Comparison of ENCODE assay signal across 18 cellular contexts in genomic region chr9:6549106-6549505, GRCh38.
A peak's percentile ranks its signal among the peaks of the same experiment; 100 is the strongest.
DNase-seq lines count a peak whose midpoint lies in the region; ATAC-seq and TF ChIP-seq lines count a peak whose summit lies in the region.
"Had no signal": no experiment of that assay in that cellular context is flagged by ENCODE, and none has a peak within 500 bp of the region (broad histone marks: within the 10 kb centered on the region; RNA-seq: fewer than 3 reads in every experiment).

No MANE protein-coding gene starts in this region.

- CTCF ChIA-PET in CD4-positive, alpha-beta memory T cell (lab: Charles Lee; ENCODE audit: partially characterized antibody), result interaction anchor here (1.0 to 1.3 kb wide), 2 partner anchors 19 kb away, joined by 3 read pairs; no protein-coding TSS in a partner anchor

- H3K27ac ChIP-seq in ectodermal cell (ENCODE audit: insufficient read depth, low read depth, low read length, poor library complexity, severe bottlenecking), result peak overlapping the region; percentile 17
- no peak overlapping the region for H3K27ac ChIP-seq in CD4-positive, alpha-beta memory T cell (ENCODE audit: low read depth, low read length)
- H3K27ac ChIP-seq: cardiac muscle cell, heart right ventricle, Peyer's patch had no signal

- no peaks in the 10 kb centered on the region for H3K36me3 Mint-ChIP-seq in CD4-positive, alpha-beta memory T cell

- no peak for TF ChIP-seq CTCF in BE2C (IDR thresholded peaks at IDR 0.05; ENCODE audit: low read depth, low read length)
- TF ChIP-seq CTCF in foreskin fibroblast (IDR thresholded peaks at IDR 0.05; ENCODE audit: low read depth, low read length), result no peak

- H3K36me3 ChIP-seq in BE2C (no peaks in the 10 kb centered on the region), ectodermal cell (ENCODE audit: control insufficient read depth, insufficient read depth, low read length) (no peaks in the 10 kb centered on the region)
- H3K36me3 ChIP-seq in CD4-positive, alpha-beta memory T cell (ENCODE audit: insufficient read depth, low read length), result no peaks in the 10 kb centered on the region
- H3K36me3 ChIP-seq: cardiac muscle cell, heart right ventricle, Peyer's patch had no signal

- H3K4me1 ChIP-seq in BE2C, result peaks cover 31% of the 10 kb centered on the region
- peaks cover 6% of the 10 kb centered on the region for H3K4me1 ChIP-seq in ectodermal cell (ENCODE audit: control insufficient read depth, insufficient read depth, low read length)
- H3K4me1 ChIP-seq in CD4-positive, alpha-beta memory T cell (ENCODE audit: insufficient read depth, low read length), result no peaks in the 10 kb centered on the region
- H3K4me1 ChIP-seq: Peyer's patch had no signal

- no peak overlapping the region for H3K27ac Mint-ChIP-seq in CD4-positive, alpha-beta memory T cell
- H3K27ac Mint-ChIP-seq: activated CD8-positive, alpha-beta T cell treated with anti-CD3 and anti-CD28 coated beads for 36 hours; activated naive CD8-positive, alpha-beta T cell treated with anti-CD3 and anti-CD28 coated beads, Interleukin-2, amount 50 U/mL, for 24 hours; CD4-positive, alpha-beta T cell had no signal

- H3K4me3 ChIP-seq in BE2C (ENCODE audit: low read depth, low read length) (peak overlapping the region; percentile 42), ectodermal cell (ENCODE audit: insufficient read depth, low read depth, low read length) (no peak overlapping the region), foreskin fibroblast (ENCODE audit: low read depth in 1 of 2, low read length in 2 of 2) (no peak overlapping the region)
- H3K4me3 ChIP-seq in CD4-positive, alpha-beta memory T cell (ENCODE audit: low read length in 2 of 2), result no peak overlapping the region
- H3K4me3 ChIP-seq: cardiac muscle cell, heart right ventricle, Peyer's patch had no signal

- H3K4me3 Mint-ChIP-seq in CD4-positive, alpha-beta memory T cell, result no peak overlapping the region
- H3K4me3 Mint-ChIP-seq: activated CD8-positive, alpha-beta T cell treated with anti-CD3 and anti-CD28 coated beads for 36 hours; activated naive CD8-positive, alpha-beta T cell treated with anti-CD3 and anti-CD28 coated beads, Interleukin-2, amount 50 U/mL, for 24 hours; CD4-positive, alpha-beta T cell had no signal

- ATAC-seq in GM21529 (IDR thresholded peaks at IDR 0.05; ENCODE audit: unreplicated experiment), result no peak
- ATAC-seq: activated CD8-positive, alpha-beta T cell treated with anti-CD3 and anti-CD28 coated beads for 36 hours; activated naive CD8-positive, alpha-beta T cell treated with anti-CD3 and anti-CD28 coated beads, Interleukin-2, amount 50 U/mL, for 24 hours; heart right ventricle; right cardiac atrium had no signal

- POLR2A ChIA-PET in CD4-positive, alpha-beta memory T cell (lab: Charles Lee; ENCODE audit: partially characterized antibody), result no interaction called here

- H3K9me3 ChIP-seq in BE2C (no peaks in the 10 kb centered on the region), ectodermal cell (ENCODE audit: control insufficient read depth, low read length) (no peaks in the 10 kb centered on the region)
- H3K9me3 ChIP-seq in CD4-positive, alpha-beta memory T cell (ENCODE audit: control insufficient read depth in 1 of 2, low read length in 2 of 2), result no peaks in the 10 kb centered on the region
- H3K9me3 ChIP-seq: heart right ventricle, Peyer's patch had no signal

- H3K4me1 Mint-ChIP-seq in CD4-positive, alpha-beta memory T cell, result no peaks in the 10 kb centered on the region

- WGBS in ectodermal cell, 2 experiments, result 79% methylated on average over 7 of the region's 7 CpGs

- DNase-seq in BE2C, result peak; percentile 78
- peak; percentile 48 for DNase-seq in LHCN-M2 (ENCODE audit: low read depth)
- peak; percentile 65 for DNase-seq in NCI-H510A (lab: John Stamatoyannopoulos, UW)
- DNase-seq in foreskin fibroblast, result no peak
- DNase-seq in NCI-H226, result no peak
- no peak for DNase-seq in CD4-positive, alpha-beta memory T cell
- DNase-seq: activated CD8-positive, alpha-beta T cell treated with anti-CD3 and anti-CD28 coated beads for 36 hours; activated naive CD8-positive, alpha-beta T cell treated with anti-CD3 and anti-CD28 coated beads, Interleukin-2, amount 50 U/mL, for 24 hours; activated T-cell treated with anti-CD3 and anti-CD28 coated beads, Interleukin-2, amount 50 U/mL, for 48 hours; CD4-positive, alpha-beta T cell; GDM1; heart right ventricle; Kasumi-1; Peyer's patch; right cardiac atrium had no signal

- H3K27me3 Mint-ChIP-seq in CD4-positive, alpha-beta memory T cell, result no peaks in the 10 kb centered on the region
- H3K27me3 Mint-ChIP-seq: activated CD8-positive, alpha-beta T cell treated with anti-CD3 and anti-CD28 coated beads for 36 hours; activated naive CD8-positive, alpha-beta T cell treated with anti-CD3 and anti-CD28 coated beads, Interleukin-2, amount 50 U/mL, for 24 hours; CD4-positive, alpha-beta T cell had no signal

- intact Hi-C loops in CD4-positive, alpha-beta memory T cell (cut with micrococcal nuclease), result no loop called here

- no peaks in the 10 kb centered on the region for H3K27me3 ChIP-seq in BE2C
- no peaks in the 10 kb centered on the region for H3K27me3 ChIP-seq in ectodermal cell (ENCODE audit: control insufficient read depth, insufficient read depth, low read length, poor library complexity, severe bottlenecking)
- no peaks in the 10 kb centered on the region for H3K27me3 ChIP-seq in CD4-positive, alpha-beta memory T cell (ENCODE audit: insufficient read depth, low read length)
- H3K27me3 ChIP-seq: cardiac muscle cell, Peyer's patch had no signal

- no peaks in the 10 kb centered on the region for H3K9me3 Mint-ChIP-seq in CD4-positive, alpha-beta memory T cell
- H3K9me3 Mint-ChIP-seq: activated CD8-positive, alpha-beta T cell treated with anti-CD3 and anti-CD28 coated beads for 36 hours; activated naive CD8-positive, alpha-beta T cell treated with anti-CD3 and anti-CD28 coated beads, Interleukin-2, amount 50 U/mL, for 24 hours; CD4-positive, alpha-beta T cell had no signal

Comparison
In these comparisons a context has a peak if more than half of its experiments do, and no peak if none do; other contexts are left out.
1. DNase-seq: peak in BE2C (single experiment), LHCN-M2 (single experiment) and NCI-H510A (single experiment); none in foreskin fibroblast (0 of 2), NCI-H226 (single experiment) and CD4-positive, alpha-beta memory T cell (0 of 5).